In the genomic region with DNA sequence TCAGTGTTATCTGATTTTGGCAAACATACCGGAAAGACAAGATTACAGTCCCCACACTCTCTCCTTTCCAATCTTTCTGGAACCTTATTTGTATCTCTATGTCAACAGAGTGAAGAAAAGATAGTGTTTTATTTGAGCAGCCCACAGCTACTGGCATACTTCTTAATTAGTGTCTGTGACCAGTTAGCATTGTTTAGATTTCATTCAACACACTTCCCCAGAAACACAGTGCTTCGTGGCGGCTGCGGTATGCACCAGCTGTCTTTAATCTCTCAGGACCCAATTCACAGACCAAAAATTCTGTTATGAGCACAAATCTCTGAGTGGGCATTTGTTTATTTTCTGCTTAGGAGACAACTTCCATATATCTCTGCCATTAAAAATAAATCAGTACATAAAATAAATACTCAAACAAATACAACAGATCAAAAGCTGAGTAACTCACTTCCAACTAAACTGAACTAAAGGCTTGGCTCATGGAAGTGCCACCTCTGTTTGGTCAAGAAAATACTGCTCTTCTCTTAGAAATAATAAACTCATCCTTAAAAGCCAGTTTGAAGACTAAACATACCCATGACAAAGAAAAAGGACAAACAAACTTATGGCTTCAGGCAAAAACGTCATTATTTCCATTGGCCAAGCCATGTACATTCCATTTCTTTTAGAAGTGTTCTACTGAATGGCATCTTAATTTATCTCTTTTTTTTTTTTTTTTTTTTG, we compare ENCODE assay signal across 2 cellular contexts.
TF ChIP-seq lines count a peak whose summit lies in the region.

No MANE protein-coding gene starts in this region.

TF ChIP-seq in endothelial cell of umbilical vein, 7 proteins besides CTCF, POLR2A, EP300 and RAD21:
- TF ChIP-seq, protein P1, sequence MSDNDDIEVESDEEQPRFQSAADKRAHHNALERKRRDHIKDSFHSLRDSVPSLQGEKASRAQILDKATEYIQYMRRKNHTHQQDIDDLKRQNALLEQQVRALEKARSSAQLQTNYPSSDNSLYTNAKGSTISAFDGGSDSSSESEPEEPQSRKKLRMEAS (IDR thresholded peaks at IDR 0.05; ENCODE audit: insufficient read depth, insufficient read length) = no peak
- TF ChIP-seq POLR2AphosphoS5 (IDR thresholded peaks at IDR 0.05; ENCODE audit: insufficient read depth, low read depth, low read length) (no peak), EZH2 (IDR thresholded peaks at IDR 0.05; ENCODE audit: borderline replicate concordance, low read depth, low read length, severe bottlenecking) (no peak), GATA2 (IDR thresholded peaks at IDR 0.05; ENCODE audit: insufficient read depth, insufficient read length, low read depth, low read length) (no peak), JUN (IDR thresholded peaks at IDR 0.05; ENCODE audit: borderline replicate concordance, insufficient read depth, insufficient read length, low read depth) (no peak), MYC (IDR thresholded peaks at IDR 0.05; ENCODE audit: low read depth, low read length) (no peak), FOS (IDR thresholded peaks at IDR 0.05; ENCODE audit: borderline replicate concordance, insufficient read depth, low read length) (no peak)

TF ChIP-seq in GM23338, 12 proteins besides CTCF, POLR2A, EP300 and RAD21:
- TF ChIP-seq, protein P2, sequence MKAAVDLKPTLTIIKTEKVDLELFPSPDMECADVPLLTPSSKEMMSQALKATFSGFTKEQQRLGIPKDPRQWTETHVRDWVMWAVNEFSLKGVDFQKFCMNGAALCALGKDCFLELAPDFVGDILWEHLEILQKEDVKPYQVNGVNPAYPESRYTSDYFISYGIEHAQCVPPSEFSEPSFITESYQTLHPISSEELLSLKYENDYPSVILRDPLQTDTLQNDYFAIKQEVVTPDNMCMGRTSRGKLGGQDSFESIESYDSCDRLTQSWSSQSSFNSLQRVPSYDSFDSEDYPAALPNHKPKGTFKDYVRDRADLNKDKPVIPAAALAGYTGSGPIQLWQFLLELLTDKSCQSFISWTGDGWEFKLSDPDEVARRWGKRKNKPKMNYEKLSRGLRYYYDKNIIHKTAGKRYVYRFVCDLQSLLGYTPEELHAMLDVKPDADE (IDR thresholded peaks at IDR 0.05) = no peak
- TF ChIP-seq JUNB (IDR thresholded peaks at IDR 0.05; ENCODE audit: unreplicated experiment) (no peak), STAT1 (IDR thresholded peaks at IDR 0.05; ENCODE audit: unreplicated experiment) (no peak), EZH2phosphoT487 (IDR thresholded peaks at IDR 0.05; ENCODE audit: unreplicated experiment) (no peak), EZH2 (IDR thresholded peaks at IDR 0.05; ENCODE audit: low read depth, unreplicated experiment) (no peak), ZNF114 (CRISPR knock-in tag; IDR thresholded peaks at IDR 0.05) (no peak), NANOG (IDR thresholded peaks at IDR 0.05; ENCODE audit: borderline replicate concordance) (no peak), ZNF331 (CRISPR knock-in tag; IDR thresholded peaks at IDR 0.05; ENCODE audit: low read depth) (no peak), CREB1 (CRISPR knock-in tag; IDR thresholded peaks at IDR 0.05; ENCODE audit: low read depth) (no peak), POLR2AphosphoS5 (IDR thresholded peaks at IDR 0.05; ENCODE audit: low read depth) (no peak)
- TF ChIP-seq, protein P3, sequence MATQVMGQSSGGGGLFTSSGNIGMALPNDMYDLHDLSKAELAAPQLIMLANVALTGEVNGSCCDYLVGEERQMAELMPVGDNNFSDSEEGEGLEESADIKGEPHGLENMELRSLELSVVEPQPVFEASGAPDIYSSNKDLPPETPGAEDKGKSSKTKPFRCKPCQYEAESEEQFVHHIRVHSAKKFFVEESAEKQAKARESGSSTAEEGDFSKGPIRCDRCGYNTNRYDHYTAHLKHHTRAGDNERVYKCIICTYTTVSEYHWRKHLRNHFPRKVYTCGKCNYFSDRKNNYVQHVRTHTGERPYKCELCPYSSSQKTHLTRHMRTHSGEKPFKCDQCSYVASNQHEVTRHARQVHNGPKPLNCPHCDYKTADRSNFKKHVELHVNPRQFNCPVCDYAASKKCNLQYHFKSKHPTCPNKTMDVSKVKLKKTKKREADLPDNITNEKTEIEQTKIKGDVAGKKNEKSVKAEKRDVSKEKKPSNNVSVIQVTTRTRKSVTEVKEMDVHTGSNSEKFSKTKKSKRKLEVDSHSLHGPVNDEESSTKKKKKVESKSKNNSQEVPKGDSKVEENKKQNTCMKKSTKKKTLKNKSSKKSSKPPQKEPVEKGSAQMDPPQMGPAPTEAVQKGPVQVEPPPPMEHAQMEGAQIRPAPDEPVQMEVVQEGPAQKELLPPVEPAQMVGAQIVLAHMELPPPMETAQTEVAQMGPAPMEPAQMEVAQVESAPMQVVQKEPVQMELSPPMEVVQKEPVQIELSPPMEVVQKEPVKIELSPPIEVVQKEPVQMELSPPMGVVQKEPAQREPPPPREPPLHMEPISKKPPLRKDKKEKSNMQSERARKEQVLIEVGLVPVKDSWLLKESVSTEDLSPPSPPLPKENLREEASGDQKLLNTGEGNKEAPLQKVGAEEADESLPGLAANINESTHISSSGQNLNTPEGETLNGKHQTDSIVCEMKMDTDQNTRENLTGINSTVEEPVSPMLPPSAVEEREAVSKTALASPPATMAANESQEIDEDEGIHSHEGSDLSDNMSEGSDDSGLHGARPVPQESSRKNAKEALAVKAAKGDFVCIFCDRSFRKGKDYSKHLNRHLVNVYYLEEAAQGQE (IDR thresholded peaks at IDR 0.05; ENCODE audit: unreplicated experiment) = no peak
- TF ChIP-seq, protein P4, sequence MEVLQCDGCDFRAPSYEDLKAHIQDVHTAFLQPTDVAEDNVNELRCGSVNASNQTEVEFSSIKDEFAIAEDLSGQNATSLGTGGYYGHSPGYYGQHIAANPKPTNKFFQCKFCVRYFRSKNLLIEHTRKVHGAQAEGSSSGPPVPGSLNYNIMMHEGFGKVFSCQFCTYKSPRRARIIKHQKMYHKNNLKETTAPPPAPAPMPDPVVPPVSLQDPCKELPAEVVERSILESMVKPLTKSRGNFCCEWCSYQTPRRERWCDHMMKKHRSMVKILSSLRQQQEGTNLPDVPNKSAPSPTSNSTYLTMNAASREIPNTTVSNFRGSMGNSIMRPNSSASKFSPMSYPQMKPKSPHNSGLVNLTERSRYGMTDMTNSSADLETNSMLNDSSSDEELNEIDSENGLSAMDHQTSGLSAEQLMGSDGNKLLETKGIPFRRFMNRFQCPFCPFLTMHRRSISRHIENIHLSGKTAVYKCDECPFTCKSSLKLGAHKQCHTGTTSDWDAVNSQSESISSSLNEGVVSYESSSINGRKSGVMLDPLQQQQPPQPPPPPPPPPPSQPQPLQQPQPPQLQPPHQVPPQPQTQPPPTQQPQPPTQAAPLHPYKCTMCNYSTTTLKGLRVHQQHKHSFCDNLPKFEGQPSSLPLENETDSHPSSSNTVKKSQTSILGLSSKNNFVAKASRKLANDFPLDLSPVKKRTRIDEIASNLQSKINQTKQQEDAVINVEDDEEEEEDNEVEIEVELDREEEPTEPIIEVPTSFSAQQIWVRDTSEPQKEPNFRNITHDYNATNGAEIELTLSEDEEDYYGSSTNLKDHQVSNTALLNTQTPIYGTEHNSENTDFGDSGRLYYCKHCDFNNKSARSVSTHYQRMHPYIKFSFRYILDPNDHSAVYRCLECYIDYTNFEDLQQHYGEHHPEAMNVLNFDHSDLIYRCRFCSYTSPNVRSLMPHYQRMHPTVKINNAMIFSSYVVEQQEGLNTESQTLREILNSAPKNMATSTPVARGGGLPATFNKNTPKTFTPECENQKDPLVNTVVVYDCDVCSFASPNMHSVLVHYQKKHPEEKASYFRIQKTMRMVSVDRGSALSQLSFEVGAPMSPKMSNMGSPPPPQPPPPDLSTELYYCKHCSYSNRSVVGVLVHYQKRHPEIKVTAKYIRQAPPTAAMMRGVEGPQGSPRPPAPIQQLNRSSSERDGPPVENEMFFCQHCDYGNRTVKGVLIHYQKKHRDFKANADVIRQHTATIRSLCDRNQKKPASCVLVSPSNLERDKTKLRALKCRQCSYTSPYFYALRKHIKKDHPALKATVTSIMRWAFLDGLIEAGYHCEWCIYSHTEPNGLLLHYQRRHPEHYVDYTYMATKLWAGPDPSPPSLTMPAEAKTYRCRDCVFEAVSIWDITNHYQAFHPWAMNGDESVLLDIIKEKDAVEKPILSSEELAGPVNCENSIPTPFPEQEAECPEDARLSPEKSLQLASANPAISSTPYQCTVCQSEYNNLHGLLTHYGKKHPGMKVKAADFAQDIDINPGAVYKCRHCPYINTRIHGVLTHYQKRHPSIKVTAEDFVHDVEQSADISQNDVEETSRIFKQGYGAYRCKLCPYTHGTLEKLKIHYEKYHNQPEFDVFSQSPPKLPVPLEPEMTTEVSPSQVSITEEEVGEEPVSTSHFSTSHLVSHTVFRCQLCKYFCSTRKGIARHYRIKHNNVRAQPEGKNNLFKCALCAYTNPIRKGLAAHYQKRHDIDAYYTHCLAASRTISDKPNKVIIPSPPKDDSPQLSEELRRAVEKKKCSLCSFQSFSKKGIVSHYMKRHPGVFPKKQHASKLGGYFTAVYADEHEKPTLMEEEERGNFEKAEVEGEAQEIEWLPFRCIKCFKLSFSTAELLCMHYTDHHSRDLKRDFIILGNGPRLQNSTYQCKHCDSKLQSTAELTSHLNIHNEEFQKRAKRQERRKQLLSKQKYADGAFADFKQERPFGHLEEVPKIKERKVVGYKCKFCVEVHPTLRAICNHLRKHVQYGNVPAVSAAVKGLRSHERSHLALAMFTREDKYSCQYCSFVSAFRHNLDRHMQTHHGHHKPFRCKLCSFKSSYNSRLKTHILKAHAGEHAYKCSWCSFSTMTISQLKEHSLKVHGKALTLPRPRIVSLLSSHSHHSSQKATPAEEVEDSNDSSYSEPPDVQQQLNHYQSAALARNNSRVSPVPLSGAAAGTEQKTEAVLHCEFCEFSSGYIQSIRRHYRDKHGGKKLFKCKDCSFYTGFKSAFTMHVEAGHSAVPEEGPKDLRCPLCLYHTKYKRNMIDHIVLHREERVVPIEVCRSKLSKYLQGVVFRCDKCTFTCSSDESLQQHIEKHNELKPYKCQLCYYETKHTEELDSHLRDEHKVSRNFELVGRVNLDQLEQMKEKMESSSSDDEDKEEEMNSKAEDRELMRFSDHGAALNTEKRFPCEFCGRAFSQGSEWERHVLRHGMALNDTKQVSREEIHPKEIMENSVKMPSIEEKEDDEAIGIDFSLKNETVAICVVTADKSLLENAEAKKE (CRISPR knock-in tag; IDR thresholded peaks at IDR 0.05) = no peak
